In the genomic region with DNA sequence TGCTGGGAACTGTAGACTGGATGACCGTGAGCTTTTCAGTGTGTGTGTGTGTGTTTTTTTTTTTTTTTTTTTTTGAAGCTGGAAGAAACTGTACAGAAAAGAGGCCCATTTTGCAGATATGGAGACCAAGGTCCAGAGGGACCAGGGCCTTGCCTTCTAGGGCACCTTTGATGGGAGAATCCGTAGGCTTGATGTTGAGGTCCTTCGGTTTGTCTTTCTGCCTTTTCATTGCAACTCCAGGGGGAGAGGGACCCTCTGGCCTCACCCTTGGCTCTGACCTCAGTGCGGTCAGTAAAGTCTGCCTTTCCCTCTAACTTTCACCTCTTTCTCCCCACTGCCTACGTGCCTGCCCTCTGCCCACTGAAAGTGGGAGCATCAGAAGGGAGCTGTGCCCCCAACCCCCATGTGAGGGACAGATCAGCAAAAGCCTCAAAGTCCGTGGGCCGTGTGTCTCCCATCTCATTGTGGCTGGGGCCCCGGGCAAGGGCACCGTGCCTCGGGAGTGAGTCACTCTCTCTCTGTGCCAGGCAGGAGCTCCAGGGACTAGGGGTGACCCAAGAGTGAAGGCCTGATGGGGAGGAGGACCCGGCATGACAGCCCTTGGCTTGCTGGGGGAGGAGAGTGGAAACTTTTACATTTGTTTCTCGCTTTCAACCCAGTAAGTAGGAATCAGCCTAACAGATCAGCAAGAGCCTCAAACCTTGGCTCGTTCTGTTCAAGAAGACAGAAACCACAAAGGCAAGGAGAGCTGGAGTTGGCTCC, we compare ENCODE assay signal across 9 cellular contexts.
DNase-seq lines count a peak whose midpoint lies in the region; TF ChIP-seq lines count a peak whose summit lies in the region.
"Had no signal": no experiment of that assay in that cellular context is flagged by ENCODE, and none has a peak within 500 bp of the region (broad histone marks: within the 10 kb centered on the region; RNA-seq: fewer than 3 reads in every experiment).

No MANE protein-coding gene starts in this region.

- no peaks in the 10 kb centered on the region for H3K9me3 Mint-ChIP-seq in nephron

- H3K4me3 Mint-ChIP-seq in nephron, result no peak overlapping the region

- peak overlapping the region; percentile 38 to 65 (median 43) for H3K27ac Mint-ChIP-seq in nephron

- H3K27ac ChIP-seq in tibial nerve (peak overlapping the region in 1 of 4 donors; percentile 20), testis (no peak overlapping the region)
- H3K27ac ChIP-seq: parathyroid adenoma had no signal

- TF ChIP-seq POLR2A in tibial nerve (IDR thresholded peaks at IDR 0.05) (no peak), testis (IDR thresholded peaks at IDR 0.05) (no peak)

- H3K4me1 ChIP-seq in tibial nerve, result peaks cover 0 to 30% (median 5%) of the 10 kb centered on the region in 4 donors
- peaks cover 7% of the 10 kb centered on the region for H3K4me1 ChIP-seq in testis
- H3K4me1 ChIP-seq: parathyroid adenoma had no signal

- intact Hi-C loops in testis (cut with DNase I; ENCODE audit: low total_unique reads), result no loop called here

- H3K27me3 ChIP-seq in tibial nerve, result no peaks in the 10 kb centered on the region
- no peaks in the 10 kb centered on the region for H3K27me3 ChIP-seq in testis

- no peak overlapping the region for H3K4me3 ChIP-seq in cardiac fibroblast (replicated peaks in 1 of 2; ENCODE audit: low read depth in 2 of 2, low read length in 2 of 2)
- H3K4me3 ChIP-seq in tibial nerve, result no peak overlapping the region
- H3K4me3 ChIP-seq in testis, result no peak overlapping the region

- TF ChIP-seq CTCF in cardiac fibroblast (IDR thresholded peaks at IDR 0.05; ENCODE audit: low read depth, low read length) (no peak), nephron (IDR thresholded peaks at IDR 0.05; ENCODE audit: unreplicated experiment in 3 of 3) (no peak), tibial nerve (IDR thresholded peaks at IDR 0.05) (no peak), testis (IDR thresholded peaks at IDR 0.05) (no peak)

- peaks cover 40% of the 10 kb centered on the region for H3K4me1 Mint-ChIP-seq in nephron

- H3K36me3 ChIP-seq in tibial nerve (no peaks in the 10 kb centered on the region), testis (ENCODE audit: low read depth, missing control alignments) (no peaks in the 10 kb centered on the region)

- no peak for TF ChIP-seq EP300 in tibial nerve (IDR thresholded peaks at IDR 0.05)

- no peaks in the 10 kb centered on the region for H3K36me3 Mint-ChIP-seq in nephron (ENCODE audit: low read depth)

- H3K9me3 ChIP-seq in tibial nerve (no peaks in the 10 kb centered on the region), testis (no peaks in the 10 kb centered on the region)

- H3K27me3 Mint-ChIP-seq in nephron (ENCODE audit: low read depth), result no peaks in the 10 kb centered on the region

- 44 to 54% methylated on average over 13 of the region's 13 CpGs for WGBS in tibial nerve, 2 donors
- 52 to 61% methylated on average over 13 of the region's 13 CpGs for WGBS in testis, 2 donors

- DNase-seq in AG08396 (ENCODE audit: low spot score) (peak; percentile 77), NCI-H226 (peak; percentile 85), cardiac fibroblast (ENCODE audit: low read depth in 2 of 2) (peak; percentile 42 to 81), DMS114 treated with DMSO at 0.1 percent for 48 hours (lab: John Stamatoyannopoulos, UW; ENCODE audit: unreplicated experiment) (no peak), NCI-H146 (lab: John Stamatoyannopoulos, UW) (no peak), tibial nerve (ENCODE audit: low spot score in 2 of 2) (no peak), testis (no peak)

Comparison
In these comparisons a context has a peak if more than half of its experiments do, and no peak if none do; other contexts are left out.
1. DNase-seq: peak in AG08396 (single experiment), NCI-H226 (single experiment) and cardiac fibroblast (2 of 2); none in DMS114 treated with DMSO at 0.1 percent for 48 hours (single experiment), NCI-H146 (single experiment), tibial nerve (0 of 2) and testis (single experiment).